Comparison of ENCODE assay signal across 14 cellular contexts in the genomic region with DNA sequence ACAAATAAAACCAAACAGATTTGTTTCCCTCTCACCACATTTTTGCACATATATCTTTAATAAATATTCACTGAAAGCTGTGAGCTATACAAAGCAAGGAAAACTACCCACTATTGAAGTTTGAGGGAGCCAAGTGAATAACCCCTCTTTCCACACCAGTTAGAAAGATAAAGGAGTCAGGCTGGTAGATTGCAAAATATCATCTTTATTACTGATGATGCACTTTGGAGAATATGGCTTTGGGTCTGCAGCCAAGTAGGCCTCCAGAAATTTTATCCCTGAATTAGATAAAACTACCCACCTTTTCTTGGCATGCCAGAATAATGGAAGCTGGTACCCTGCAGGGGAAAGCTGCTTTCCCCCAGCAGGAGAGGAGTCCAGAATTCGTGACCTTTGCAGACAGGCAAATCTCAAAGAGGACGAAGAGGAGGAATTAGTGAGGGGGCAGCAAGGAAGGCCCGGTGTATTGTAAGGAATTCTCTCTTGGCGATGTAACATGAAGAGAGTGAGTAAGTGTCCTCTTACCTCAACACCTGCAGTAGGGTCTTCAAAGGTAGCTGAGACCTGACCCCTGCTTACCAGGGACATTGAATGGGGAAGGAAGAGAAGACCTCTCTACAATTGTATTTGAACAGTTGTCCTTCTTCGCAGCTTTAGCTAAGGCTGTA.
DNase-seq lines count a peak whose midpoint lies in the region; ATAC-seq, FAIRE-seq and TF ChIP-seq lines count a peak whose summit lies in the region.
"Had no signal": no experiment of that assay in that cellular context is flagged by ENCODE, and none has a peak within 500 bp of the region (broad histone marks: within the 10 kb centered on the region; RNA-seq: fewer than 3 reads in every experiment).

No MANE protein-coding gene starts in this region.

- POLR2A ChIA-PET in A549 (lab: Yijun Ruan, JAX) = interaction anchor here (1.0 kb wide), 1 partner anchor 62 kb away, joined by 3 read pairs; no protein-coding TSS in a partner anchor

- peak overlapping the region; percentile 74 for H3K4me2 ChIP-seq in A549
- H3K4me2 ChIP-seq in GM23338 = peak overlapping the region; percentile 65; the same call in 1 of the 2 replicates
- peak overlapping the region; percentile 74 for H3K4me2 ChIP-seq in astrocyte (ENCODE audit: low read length)
- H3K4me2 ChIP-seq in mesenchymal stem cell (ENCODE audit: low read length, poor library complexity, severe bottlenecking) = no peak overlapping the region

- peaks cover 86% of the 10 kb centered on the region for H3K4me1 Mint-ChIP-seq in GM23338
- H3K4me1 Mint-ChIP-seq in astrocyte (ENCODE audit: low read depth, unreplicated experiment) = peaks cover 58% of the 10 kb centered on the region

- TF ChIP-seq POLR2A in A549 (IDR thresholded peaks at IDR 0.05; ENCODE audit: low read length) (no peak), GM12892 (IDR thresholded peaks at IDR 0.05; ENCODE audit: low read depth, low read length) (no peak)

- H3K4ac ChIP-seq in mesenchymal stem cell (ENCODE audit: low read depth in 1 of 2, low read length in 2 of 2) = peak overlapping the region in 1 of 2 experiments; percentile 47

- H3K9me2 ChIP-seq in GM23338 (ENCODE audit: insufficient read depth) = no peaks in the 10 kb centered on the region

- CTCF ChIA-PET in A549 (lab: Yijun Ruan, JAX) = interaction anchor here (0.8 to 1.6 kb wide), 2 partner anchors 13 to 81 kb away, joined by 3 to 5 read pairs; no protein-coding TSS in a partner anchor

- peak overlapping the region in 1 of 2 experiments; percentile 11 for H3K14ac ChIP-seq in mesenchymal stem cell (ENCODE audit: low read length in 2 of 2)

- H3F3A ChIP-seq in GM23338 (replicated peaks; ENCODE audit: low read depth) = no peaks in the 10 kb centered on the region

- H3K79me1 ChIP-seq in mesenchymal stem cell (replicated peaks; ENCODE audit: low read length, poor library complexity, severe bottlenecking) = peaks cover 9% of the 10 kb centered on the region

- H3K4me3 Mint-ChIP-seq in GM23338 = peak overlapping the region; percentile 41; the same call in 1 of the 3 replicates
- peak overlapping the region; percentile 57 for H3K4me3 Mint-ChIP-seq in astrocyte (ENCODE audit: unreplicated experiment)
- H3K4me3 Mint-ChIP-seq: activated CD8-positive, alpha-beta T cell treated with anti-CD3 and anti-CD28 coated beads, Interleukin-2, amount 10 ng/mL, durations not matched to agents 7 days and 5 days had no signal

- H2AK5ac ChIP-seq in mesenchymal stem cell (ENCODE audit: low read length, severe bottlenecking) = peak overlapping the region; percentile 86

- peak overlapping the region; percentile 95 to 97 for H3K27ac ChIP-seq in A549
- H3K27ac ChIP-seq in GM23338 (ENCODE audit: low read depth) = peak overlapping the region; percentile 93
- H3K27ac ChIP-seq in astrocyte (ENCODE audit: low read depth, low read length) = no peak overlapping the region
- H3K27ac ChIP-seq in mesenchymal stem cell (ENCODE audit: low read length, poor library complexity, severe bottlenecking) = peak overlapping the region; percentile 97
- H3K27ac ChIP-seq: transverse colon had no signal

- H3K27ac Mint-ChIP-seq in GM23338 = peak overlapping the region; percentile 97
- peak overlapping the region; percentile 77 for H3K27ac Mint-ChIP-seq in astrocyte (ENCODE audit: unreplicated experiment)
- H3K27ac Mint-ChIP-seq: activated CD8-positive, alpha-beta T cell treated with anti-CD3 and anti-CD28 coated beads, Interleukin-2, amount 10 ng/mL, durations not matched to agents 7 days and 5 days had no signal

- H2BK5ac ChIP-seq in mesenchymal stem cell (ENCODE audit: low read depth, low read length, poor library complexity, severe bottlenecking) = no peak overlapping the region

- peaks cover 13% of the 10 kb centered on the region; the same call in 2 of the 3 replicates for H3K36me3 Mint-ChIP-seq in GM23338 (ENCODE audit: low read depth)
- H3K36me3 Mint-ChIP-seq in astrocyte (ENCODE audit: low read depth, unreplicated experiment) = peaks cover 7% of the 10 kb centered on the region

- peak overlapping the region; percentile 2 to 83 for H2BK12ac ChIP-seq in mesenchymal stem cell (ENCODE audit: low read length in 2 of 2)

- H3K9me3 ChIP-seq in A549 (no peaks in the 10 kb centered on the region), astrocyte (ENCODE audit: insufficient read depth, low read depth, low read length) (no peaks in the 10 kb centered on the region), mesenchymal stem cell (ENCODE audit: control insufficient read depth, low read length) (no peaks in the 10 kb centered on the region)
- H3K9me3 ChIP-seq: transverse colon had no signal

- 76% methylated on average over 5 of the region's 5 CpGs for WGBS in A549 (ENCODE audit: missing lambda C conversion rate)
- 91% methylated on average over 5 of the region's 5 CpGs for WGBS in mesenchymal stem cell

- H2AFZ ChIP-seq in GM23338 = no peak overlapping the region
- no peak overlapping the region for H2AFZ ChIP-seq in astrocyte (ENCODE audit: low read depth, low read length)
- H2AFZ ChIP-seq in mesenchymal stem cell (ENCODE audit: low read depth, low read length) = no peak overlapping the region

- H3K4me1 ChIP-seq in A549 (peaks cover 94% of the 10 kb centered on the region), GM23338 (ENCODE audit: insufficient read depth) (peaks cover 53% of the 10 kb centered on the region), astrocyte (ENCODE audit: insufficient read depth, low read length) (peaks cover 46% of the 10 kb centered on the region), mesenchymal stem cell (ENCODE audit: control insufficient read depth, insufficient read depth, low read depth, low read length) (peaks cover 14% of the 10 kb centered on the region)

- DNase-seq in A549 (ENCODE audit: low read depth in 1 of 2, low spot score in 1 of 2) = no peak
- peak; percentile 51 for DNase-seq in GM23338 (ENCODE audit: low spot score)
- DNase-seq in astrocyte (ENCODE audit: low read depth) = no peak
- no peak for DNase-seq in mesenchymal stem cell
- no peak for DNase-seq in GM12892 (ENCODE audit: insufficient read length)
- DNase-seq in ureter (ENCODE audit: low spot score) = no peak
- DNase-seq in medulla oblongata (ENCODE audit: extremely low spot score) = no peak
- DNase-seq: activated CD8-positive, alpha-beta T cell treated with anti-CD3 and anti-CD28 coated beads, Interleukin-2, amount 10 ng/mL, durations not matched to agents 7 days and 5 days; DMS79; NCI-H1105; NCI-H2227 treated with DMSO at 0.1 percent for 48 hours; transverse colon had no signal

- H3K9me3 Mint-ChIP-seq in GM23338 (no peaks in the 10 kb centered on the region), astrocyte (ENCODE audit: unreplicated experiment) (no peaks in the 10 kb centered on the region)
- H3K9me3 Mint-ChIP-seq: activated naive CD4-positive, alpha-beta T cell treated with anti-CD3 and anti-CD28 coated beads, Interleukin-2, amount 50 U/mL, for 72 hours had no signal

- H2BK120ac ChIP-seq in mesenchymal stem cell (ENCODE audit: low read depth, low read length) = peak overlapping the region; percentile 27

- FAIRE-seq in A549 (lab: Jason Lieb, UNC) = no peak
- no peak for FAIRE-seq in astrocyte (lab: Jason Lieb, UNC)
- FAIRE-seq in GM12892 (lab: Jason Lieb, UNC) = no peak

- H4K20me1 ChIP-seq in GM23338 (replicated peaks; ENCODE audit: insufficient read depth) = no peaks in the 10 kb centered on the region
- no peaks in the 10 kb centered on the region for H4K20me1 ChIP-seq in astrocyte (ENCODE audit: insufficient read depth, low read length)

- no peak overlapping the region for H4K91ac ChIP-seq in mesenchymal stem cell (ENCODE audit: low read length)

- H4K8ac ChIP-seq in mesenchymal stem cell (ENCODE audit: low read length) = peak overlapping the region; percentile 29

- no peak overlapping the region for H3K23ac ChIP-seq in mesenchymal stem cell (ENCODE audit: low read length in 2 of 2)

- H3K79me2 ChIP-seq in GM23338 (replicated peaks; ENCODE audit: insufficient read depth) (peaks cover 65% of the 10 kb centered on the region), astrocyte (ENCODE audit: insufficient read depth, low read length) (no peaks in the 10 kb centered on the region)

- no peak overlapping the region for H2BK15ac ChIP-seq in mesenchymal stem cell (ENCODE audit: low read depth, poor library complexity, severe bottlenecking)

- no peak overlapping the region for H3K4me3 ChIP-seq in A549
- H3K4me3 ChIP-seq in GM23338 = no peak overlapping the region
- H3K4me3 ChIP-seq in astrocyte (ENCODE audit: insufficient read depth, low read depth, low read length) = no peak overlapping the region
- H3K4me3 ChIP-seq in mesenchymal stem cell (ENCODE audit: insufficient read depth in 1 of 2, low read depth in 1 of 2, low read length in 2 of 2) = no peak overlapping the region
- H3K4me3 ChIP-seq: transverse colon had no signal

- H3K18ac ChIP-seq in mesenchymal stem cell (ENCODE audit: low read depth in 1 of 2, low read length in 2 of 2) = peak overlapping the region; percentile 45 to 46

- H3K36me3 ChIP-seq in GM23338 (ENCODE audit: insufficient read depth) (no peaks in the 10 kb centered on the region), astrocyte (ENCODE audit: insufficient read depth, low read length) (no peaks in the 10 kb centered on the region), mesenchymal stem cell (ENCODE audit: control insufficient read depth in 1 of 2, insufficient read depth in 2 of 2, low read depth in 1 of 2, low read length in 2 of 2) (no peaks in the 10 kb centered on the region)
- H3K36me3 ChIP-seq: transverse colon had no signal

- H3K27me3 Mint-ChIP-seq in GM23338 (ENCODE audit: insufficient read depth, low read depth, poor library complexity) (peaks cover 15% of the 10 kb centered on the region), astrocyte (ENCODE audit: low read depth, unreplicated experiment) (no peaks in the 10 kb centered on the region)

- ATAC-seq in A549 (no peak), GM23338 (peak; percentile 43), GM21390 (IDR thresholded peaks at IDR 0.05; ENCODE audit: unreplicated experiment) (no peak)
- ATAC-seq: activated CD8-positive, alpha-beta T cell treated with anti-CD3 and anti-CD28 coated beads, Interleukin-2, amount 10 ng/mL, durations not matched to agents 7 days and 5 days had no signal

- TF ChIP-seq CTCF in A549 (IDR thresholded peaks at IDR 0.05) = no peak
- TF ChIP-seq CTCF in GM23338 (conservative IDR thresholded peaks at IDR 0.05; ENCODE audit: low read depth in 2 of 2) = no peak
- TF ChIP-seq CTCF in astrocyte (IDR thresholded peaks at IDR 0.05; ENCODE audit: insufficient read depth, low read depth, low read length) = no peak

- no peak for TF ChIP-seq EP300 in A549 (IDR thresholded peaks at IDR 0.05)

- TF ChIP-seq RAD21 in A549 (conservative IDR thresholded peaks at IDR 0.05 in 1 of 2, IDR thresholded peaks at IDR 0.05 in 1 of 2) = no peak

- no peak overlapping the region for H3K9ac ChIP-seq in astrocyte (ENCODE audit: low read length)
- no peak overlapping the region for H3K9ac ChIP-seq in mesenchymal stem cell (ENCODE audit: low read length)

- H3K27me3 ChIP-seq in GM23338 (ENCODE audit: insufficient read depth) (no peaks in the 10 kb centered on the region), astrocyte (ENCODE audit: insufficient read depth, low read length) (no peaks in the 10 kb centered on the region), mesenchymal stem cell (ENCODE audit: control insufficient read depth in 1 of 2, insufficient read depth in 1 of 2, low read length in 2 of 2) (no peaks in the 10 kb centered on the region)
- H3K27me3 ChIP-seq: transverse colon had no signal
